ENCODE assay signal across 8 cellular contexts in genomic region chr1:174021611-174022079, GRCh38. TPM values are rescaled to one million over a fixed set of nuclear protein-coding genes. Genes with fewer than 3 reads are reported as not detected.
DNase-seq lines count a peak whose midpoint lies in the region; ATAC-seq and TF ChIP-seq lines count a peak whose summit lies in the region.

No MANE protein-coding gene starts in this region.

- no peaks in the 10 kb centered on the region for H3K9me3 ChIP-seq in BE2C
- no peaks in the 10 kb centered on the region for H3K9me3 ChIP-seq in Peyer's patch

- ATAC-seq in GM19023 (IDR thresholded peaks at IDR 0.05; ENCODE audit: unreplicated experiment) (peak; percentile 45), HG03139 (IDR thresholded peaks at IDR 0.05; ENCODE audit: unreplicated experiment) (peak; percentile 47), left cardiac atrium (peak; percentile 68 to 74)
- peak; percentile 44 for ATAC-seq in activated naive CD8-positive, alpha-beta T cell treated with anti-CD3 and anti-CD28 coated beads, Interleukin-2, amount 50 U/mL, for 24 hours

- peaks cover 56% of the 10 kb centered on the region for H3K4me1 Mint-ChIP-seq in activated naive CD8-positive, alpha-beta T cell treated with anti-CD3 and anti-CD28 coated beads, Interleukin-2, amount 50 U/mL, for 24 hours

- TF ChIP-seq POLR2A in Peyer's patch (IDR thresholded peaks at IDR 0.05): no peak

- H3K27ac ChIP-seq in Peyer's patch: peak overlapping the region; percentile 92 to 97 (median 94)

- H3K36me3 ChIP-seq in BE2C (peaks cover 8% of the 10 kb centered on the region; the same call in 1 of the 2 replicates), Peyer's patch (no peaks in the 10 kb centered on the region)

- peak overlapping the region; percentile 90 for H3K4me3 ChIP-seq in BE2C (ENCODE audit: low read depth, low read length)
- H3K4me3 ChIP-seq in Peyer's patch: peak overlapping the region; percentile 80 to 97 (median 82)

- no peak for TF ChIP-seq CTCF in BE2C (IDR thresholded peaks at IDR 0.05; ENCODE audit: low read depth, low read length)
- TF ChIP-seq CTCF in Peyer's patch (IDR thresholded peaks at IDR 0.05): no peak

- H3K27me3 ChIP-seq in BE2C (no peaks in the 10 kb centered on the region), Peyer's patch (no peaks in the 10 kb centered on the region)

- no peaks in the 10 kb centered on the region for H3K27me3 Mint-ChIP-seq in activated naive CD8-positive, alpha-beta T cell treated with anti-CD3 and anti-CD28 coated beads, Interleukin-2, amount 50 U/mL, for 24 hours

- intact Hi-C loops in left cardiac atrium (cut with DNase I): loop anchor here in 1 of 2 donors (5.0 to 10.0 kb wide), 2 partner anchors 53 to 141 kb away; no protein-coding TSS in a partner anchor

- peaks cover 10% of the 10 kb centered on the region for H3K36me3 Mint-ChIP-seq in activated naive CD8-positive, alpha-beta T cell treated with anti-CD3 and anti-CD28 coated beads, Interleukin-2, amount 50 U/mL, for 24 hours (ENCODE audit: low read depth)

- H3K4me1 ChIP-seq in BE2C: peaks cover 8% of the 10 kb centered on the region; the same call in 1 of the 2 replicates
- H3K4me1 ChIP-seq in Peyer's patch: peaks cover 0 to 54% (median 13%) of the 10 kb centered on the region in 4 donors

- H3K4me3 Mint-ChIP-seq in activated naive CD8-positive, alpha-beta T cell treated with anti-CD3 and anti-CD28 coated beads, Interleukin-2, amount 50 U/mL, for 24 hours: peak overlapping the region; percentile 98

- DNase-seq in BE2C: peak; percentile 56
- DNase-seq in Peyer's patch: peak; percentile 66 to 74 (median 72)
- DNase-seq in activated naive CD8-positive, alpha-beta T cell treated with anti-CD3 and anti-CD28 coated beads, Interleukin-2, amount 50 U/mL, for 24 hours: peak; percentile 43
- DNase-seq in left cardiac atrium: peak; percentile 50
- DNase-seq in pons (ENCODE audit: low spot score): peak; percentile 24
- no peak for DNase-seq in 8988T

- peak overlapping the region; percentile 88 for H3K27ac Mint-ChIP-seq in activated naive CD8-positive, alpha-beta T cell treated with anti-CD3 and anti-CD28 coated beads, Interleukin-2, amount 50 U/mL, for 24 hours

- no peaks in the 10 kb centered on the region for H3K9me3 Mint-ChIP-seq in activated naive CD8-positive, alpha-beta T cell treated with anti-CD3 and anti-CD28 coated beads, Interleukin-2, amount 50 U/mL, for 24 hours

RNA-seq across cellular contexts. Expression of gene RC3H1, which starts 0.5 kb away (rescaled TPM):
- 1.9 TPM for polyA plus RNA-seq in BE2C (2012; ENCODE audit: insufficient read depth, insufficient read length, low read depth)
- total RNA-seq in Peyer's patch (10 to 100 TPM; 26.2 to 37.3 (median 31.1) TPM), left cardiac atrium (10 to 100 TPM; 21.1 to 21.9 TPM)
